In the genomic region with DNA sequence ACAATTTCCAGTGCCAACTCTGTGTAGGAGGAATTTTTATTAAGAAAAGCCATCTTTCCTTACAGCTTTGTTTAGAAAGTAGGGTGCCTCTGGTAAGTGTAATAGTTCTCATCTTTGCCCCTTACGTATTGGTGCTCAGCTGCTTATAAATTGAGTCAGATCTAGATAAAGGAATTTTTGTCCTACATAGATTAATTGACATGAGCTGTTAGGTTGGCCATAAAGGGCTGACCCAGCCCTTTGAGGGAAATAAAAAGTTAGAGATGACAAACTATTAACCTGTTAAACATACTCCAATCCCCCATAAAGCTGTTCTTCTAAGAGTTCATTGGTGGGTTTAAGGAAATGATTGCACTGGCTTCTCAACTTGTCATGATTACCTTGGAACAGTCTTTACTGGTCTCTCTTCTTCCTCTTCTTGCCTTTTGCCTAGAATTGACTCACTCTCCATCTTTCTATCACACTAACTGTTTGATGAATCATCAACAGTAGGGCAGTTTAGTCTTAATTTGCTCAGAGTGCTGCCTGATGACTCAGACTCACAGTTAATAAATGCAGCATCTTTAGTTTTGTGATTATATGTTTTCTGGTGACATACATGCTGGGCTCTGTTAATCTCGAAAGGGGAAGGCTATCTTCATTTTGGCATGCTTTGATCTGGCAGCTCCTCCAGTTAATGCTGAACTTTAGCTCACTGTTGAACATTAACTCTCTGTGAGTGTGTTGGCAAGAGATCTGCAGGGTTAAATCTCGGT, we compare ENCODE assay signal across 8 cellular contexts. TPM values are rescaled to one million over a fixed set of nuclear protein-coding genes. Genes with fewer than 3 reads are reported as not detected.
DNase-seq lines count a peak whose midpoint lies in the region; ATAC-seq, FAIRE-seq and TF ChIP-seq lines count a peak whose summit lies in the region.

No MANE protein-coding gene starts in this region.

- intact Hi-C loops in Caco-2 (cut with micrococcal nuclease; ENCODE audit: unreplicated experiment) = loop anchor here (1.0 kb wide), 1 partner anchor 26 kb away; no protein-coding TSS in a partner anchor

- H3K4me3 ChIP-seq in Caco-2 (ENCODE audit: low read depth, low read length) = no peak overlapping the region
- no peak overlapping the region for H3K4me3 ChIP-seq in bronchial epithelial cell (ENCODE audit: low read depth, low read length)
- no peak overlapping the region for H3K4me3 ChIP-seq in small intestine (ENCODE audit: low read depth in 1 of 2, low read length in 2 of 2)

- no peaks in the 10 kb centered on the region for H3K36me3 ChIP-seq in Caco-2 (ENCODE audit: control insufficient read depth, insufficient read depth, low read length)
- no peaks in the 10 kb centered on the region for H3K36me3 ChIP-seq in bronchial epithelial cell (ENCODE audit: control insufficient read depth, insufficient read depth, low read length)
- no peaks in the 10 kb centered on the region for H3K36me3 ChIP-seq in small intestine (ENCODE audit: control insufficient read depth in 2 of 2, insufficient read depth in 2 of 2, low read length in 2 of 2)

- POLR2A ChIA-PET in Caco-2 (lab: Charles Lee) = interaction anchor here (1.2 kb wide), 1 partner anchor 12 kb away, joined by 3 read pairs; no protein-coding TSS in a partner anchor

- no peaks in the 10 kb centered on the region for H3K9me3 ChIP-seq in Caco-2
- H3K9me3 ChIP-seq in small intestine (ENCODE audit: control insufficient read depth, low read depth) = no peaks in the 10 kb centered on the region

- peak; percentile 65 for ATAC-seq in GM21717 (IDR thresholded peaks at IDR 0.05; ENCODE audit: unreplicated experiment)

- H3K27ac ChIP-seq in small intestine (ENCODE audit: low read depth in 1 of 2, low read length in 1 of 2) = peak overlapping the region; percentile 50 to 80

- peak; percentile 38 to 48 for DNase-seq in Caco-2
- DNase-seq in LoVo (ENCODE audit: low spot score) = peak; percentile 94
- DNase-seq in bronchial epithelial cell (ENCODE audit: low read depth) = peak; percentile 94
- DNase-seq in small intestine = peak; percentile 94
- DNase-seq in amygdala (lab: John Stamatoyannopoulos, UW) = no peak
- no peak for DNase-seq in NCI-H2107 (lab: John Stamatoyannopoulos, UW)
- no peak for DNase-seq in NK-92 treated with Interleukin-12 subunit alpha and Interleukin-12 subunit beta, amount 100 ng/mL, for 24 hours (lab: John Stamatoyannopoulos, UW)

- H3K4me3 Mint-ChIP-seq in Caco-2 (ENCODE audit: unreplicated experiment) = peak overlapping the region; percentile 30

- TF ChIP-seq CTCF in Caco-2 (IDR thresholded peaks at IDR 0.05; ENCODE audit: insufficient read depth in 1 of 2, low read depth in 1 of 2, low read length in 1 of 2, severe bottlenecking in 1 of 2, unreplicated experiment in 1 of 2) = no peak
- TF ChIP-seq CTCF in bronchial epithelial cell (IDR thresholded peaks at IDR 0.05; ENCODE audit: insufficient read depth, low read length, severe bottlenecking) = no peak

- no TSS peak for BruUV-seq in Caco-2 (replicated peaks; lab: Mats Ljungman, UMichigan)

- 17 to 43% (median 19%) methylated on average over 3 of the region's 3 CpGs for WGBS in small intestine, 3 donors

- CTCF ChIA-PET in Caco-2 (lab: Charles Lee) = interaction anchor here (0.7 to 1.8 kb wide), 4 partner anchors 45 to 109 kb away, joined by 3 to 8 read pairs (median 3); no protein-coding TSS in a partner anchor

- H3K4me1 Mint-ChIP-seq in Caco-2 (ENCODE audit: low read depth, unreplicated experiment) = peaks cover 60% of the 10 kb centered on the region

- no peaks in the 10 kb centered on the region for H3K9me3 Mint-ChIP-seq in Caco-2 (ENCODE audit: unreplicated experiment)

- peaks cover 4% of the 10 kb centered on the region for H3K36me3 Mint-ChIP-seq in Caco-2 (ENCODE audit: insufficient read depth, unreplicated experiment)

- FAIRE-seq in bronchial epithelial cell (lab: Jason Lieb, UNC) (no peak), small intestine (lab: Jason Lieb, UNC) (peak; percentile 33)

- H3K27me3 ChIP-seq in Caco-2 (replicated peaks; ENCODE audit: control insufficient read depth, insufficient read depth, low read length) = no peaks in the 10 kb centered on the region
- no peaks in the 10 kb centered on the region for H3K27me3 ChIP-seq in bronchial epithelial cell (ENCODE audit: control insufficient read depth, insufficient read depth, low read length)
- H3K27me3 ChIP-seq in small intestine (ENCODE audit: control insufficient read depth in 2 of 2, insufficient read depth in 2 of 2, low read length in 2 of 2) = no peaks in the 10 kb centered on the region

- H3K27me3 Mint-ChIP-seq in Caco-2 (ENCODE audit: insufficient read depth, unreplicated experiment) = no peaks in the 10 kb centered on the region

- H3K27ac Mint-ChIP-seq in Caco-2 (ENCODE audit: unreplicated experiment) = peak overlapping the region; percentile 60

- H3K4me1 ChIP-seq in Caco-2 = peaks cover 91% of the 10 kb centered on the region
- H3K4me1 ChIP-seq in small intestine (ENCODE audit: control insufficient read depth in 2 of 2, insufficient read depth in 1 of 2, low read depth in 1 of 2, low read length in 1 of 2) = peaks cover 16 to 34% of the 10 kb centered on the region in 2 donors

RNA-seq across cellular contexts. Expression of a gene that starts 51.7 kb away (rescaled TPM):
- total RNA-seq in Caco-2 (2022) = 74.6 and 79.8 TPM in 2 replicates
- 17.1 and 23.8 TPM in 2 replicates for total RNA-seq in bronchial epithelial cell
- 10 to 100 TPM in 2 of 3 donors, 1 to 10 TPM in 1; 7.6 to 12.3 (median 10.7) TPM for polyA plus RNA-seq in small intestine

Comparison
In these comparisons a context has a peak if more than half of its experiments do, and no peak if none do; other contexts are left out.
1. DNase-seq: peak in Caco-2 (2 of 2), LoVo (single experiment), bronchial epithelial cell (single experiment) and small intestine (single experiment); none in amygdala (0 of 56), NCI-H2107 (single experiment) and NK-92 treated with Interleukin-12 subunit alpha and Interleukin-12 subunit beta, amount 100 ng/mL, for 24 hours (single experiment).